23 cellular contexts compared by ENCODE assay signal in the genomic region with DNA sequence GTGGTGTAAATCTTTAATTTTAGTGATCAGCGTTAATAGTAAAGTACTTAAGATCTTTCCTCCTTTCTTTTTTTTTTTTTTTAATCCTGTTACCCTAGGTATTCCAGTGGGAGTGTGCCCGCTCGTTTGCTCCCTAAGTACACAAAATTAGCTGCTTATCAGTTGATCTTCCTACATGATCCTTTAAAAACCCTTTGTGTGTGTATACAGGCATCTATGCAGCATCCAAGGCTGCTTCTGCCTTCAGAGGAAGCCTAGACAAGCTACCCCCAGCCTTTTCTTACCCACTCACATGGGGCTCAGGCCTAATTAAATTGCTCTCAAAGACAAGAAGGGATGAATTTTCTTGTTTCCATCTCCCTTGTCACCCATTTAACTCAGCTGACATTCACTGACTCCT.
"Had no signal": no experiment of that assay in that cellular context is flagged by ENCODE, and none has a peak within 500 bp of the region (broad histone marks: within the 10 kb centered on the region; RNA-seq: fewer than 3 reads in every experiment).

No MANE protein-coding gene starts in this region.

- DNase-seq: activated CD4-positive, alpha-beta T cell treated with anti-CD3 and anti-CD28 coated beads for 1 hour; activated CD8-positive, alpha-beta memory T cell treated with anti-CD3 and anti-CD28 coated beads for 24 hours; activated CD8-positive, alpha-beta memory T cell treated with anti-CD3 and anti-CD28 coated beads, Interleukin-2, amount 50 U/mL, for 48 hours; activated effector memory CD4-positive, alpha-beta T cell treated with anti-CD3 and anti-CD28 coated beads, Interleukin-2, amount 50 U/mL, for 16 hours; activated naive CD4-positive, alpha-beta T cell treated with anti-CD3 and anti-CD28 coated beads, Interleukin-2, amount 50 U/mL, for 16 hours; activated T-cell treated with anti-CD3 and anti-CD28 coated beads, Interleukin-2, amount 50 U/mL, for 48 hours; effector CD8-positive, alpha-beta T cell; heart right ventricle; lower lobe of right lung; midbrain; ovary; psoas muscle; stimulated activated naive B cell treated with anti-CD40 and anti-IgM and Interleukin-4, amounts not matched to agents 10 μg/mL and 1 μg/mL and 100 μg/mL, for 72 hours; T-helper 2 cell; upper lobe of left lung had no signal

- H3K36me3 ChIP-seq: ascending aorta, esophagus muscularis mucosa, gastroesophageal sphincter, heart right ventricle, lower lobe of right lung, ovary, thoracic aorta, upper lobe of left lung had no signal

- H3K4me3 ChIP-seq: ascending aorta, esophagus muscularis mucosa, gastroesophageal sphincter, heart right ventricle, lower lobe of right lung, ovary, psoas muscle, thoracic aorta, upper lobe of left lung had no signal

- FAIRE-seq: bronchial epithelial cell, endothelial cell of umbilical vein, islet of Langerhans had no signal

- H3K27me3 ChIP-seq: ascending aorta, esophagus muscularis mucosa, gastroesophageal sphincter, heart right ventricle, upper lobe of left lung had no signal

- H3K9me3 ChIP-seq: ascending aorta, esophagus muscularis mucosa, gastroesophageal sphincter, heart right ventricle, lower lobe of right lung, ovary, psoas muscle, thoracic aorta, upper lobe of left lung had no signal

- H3K27ac ChIP-seq: ascending aorta, esophagus muscularis mucosa, gastroesophageal sphincter, heart right ventricle, lower lobe of right lung, ovary, psoas muscle, thoracic aorta, upper lobe of left lung, VCaP had no signal

- H3K4me1 ChIP-seq: ascending aorta, esophagus muscularis mucosa, gastroesophageal sphincter, heart right ventricle, lower lobe of right lung, psoas muscle, upper lobe of left lung had no signal
